Comparison of ENCODE assay signal across 21 cellular contexts in genomic region chr13:43543331-43543730, GRCh38.
"Had no signal": no experiment of that assay in that cellular context is flagged by ENCODE, and none has a peak within 500 bp of the region (broad histone marks: within the 10 kb centered on the region; RNA-seq: fewer than 3 reads in every experiment).

No MANE protein-coding gene starts in this region.

- H3K4me1 Mint-ChIP-seq: central memory CD8-positive, alpha-beta T cell; naive B cell; neural progenitor cell; T-helper 17 cell had no signal

- H3K27me3 ChIP-seq: ascending aorta, foreskin keratinocyte, neural progenitor cell had no signal

- H3K36me3 ChIP-seq: ascending aorta, neural progenitor cell, thoracic aorta had no signal

- H3K4me2 ChIP-seq: neural progenitor cell had no signal

- H3K27ac ChIP-seq: ascending aorta, coronary artery, epithelial cell of prostate, foreskin keratinocyte, neural progenitor cell, thoracic aorta had no signal

- H2AFZ ChIP-seq: neural progenitor cell had no signal

- H3K4me3 Mint-ChIP-seq: central memory CD8-positive, alpha-beta T cell; naive B cell; neural progenitor cell; T-helper 17 cell; type B pancreatic cell had no signal

- ATAC-seq: left lobe of liver, T-helper 17 cell had no signal

- DNase-seq: activated CD4-positive, alpha-beta T cell treated with anti-CD3 and anti-CD28 coated beads for 4 hours; activated CD4-positive, alpha-beta T cell treated with anti-CD3 and anti-CD28 coated beads, Interleukin-2, amount 50 U/mL, for 48 hours; activated CD4-positive, CD25-positive, alpha-beta regulatory T cell; activated effector memory CD4-positive, alpha-beta T cell treated with anti-CD3 and anti-CD28 coated beads, Interleukin-2, amount 50 U/mL, for 16 hours; activated naive CD4-positive, alpha-beta T cell treated with anti-CD3 and anti-CD28 coated beads, Interleukin-2, amount 50 U/mL, for 16 hours; naive B cell; retina; stimulated activated CD4-positive, alpha-beta T cell treated with anti-CD3 and anti-CD28 coated beads, Interleukin-4, amount 100 ng/mL, for 24 hours; stimulated activated naive CD4-positive, alpha-beta T cell treated with Interleukin-2 at 50 U/mL for 16 hours; SW 1271; T-helper 17 cell had no signal

- H3K36me3 Mint-ChIP-seq: naive B cell, neural progenitor cell, type B pancreatic cell had no signal

- H3K9me3 Mint-ChIP-seq: central memory CD8-positive, alpha-beta T cell; type B pancreatic cell had no signal

- H3K9ac ChIP-seq: neural progenitor cell had no signal

- H3K27ac Mint-ChIP-seq: neural progenitor cell, T-helper 17 cell, type B pancreatic cell had no signal

- H3K4me3 ChIP-seq: ascending aorta, coronary artery, lung, neural progenitor cell, thoracic aorta had no signal

- H3K27me3 Mint-ChIP-seq: central memory CD8-positive, alpha-beta T cell; naive B cell; type B pancreatic cell had no signal
